ENCODE assay signal across 31 cellular contexts in genomic region chr15:41485226-41485625, GRCh38. TPM values are rescaled to one million over a fixed set of nuclear protein-coding genes. Genes with fewer than 3 reads are reported as not detected.
"Had no signal": no experiment of that assay in that cellular context is flagged by ENCODE, and none has a peak within 500 bp of the region (broad histone marks: within the 10 kb centered on the region; RNA-seq: fewer than 3 reads in every experiment).

No MANE protein-coding gene starts in this region.

- FAIRE-seq: bronchial epithelial cell, RCC 7860 had no signal

- H3K4me3 ChIP-seq: SJCRH30, SK-N-MC had no signal

- DNase-seq: activated CD4-positive, alpha-beta T cell treated with anti-CD3 and anti-CD28 coated beads, Interleukin-2, amount 10 ng/mL, durations not matched to agents 24 days and 14 days; activated CD4-positive, alpha-beta T cell treated with anti-CD3 and anti-CD28 coated beads, Interleukin-2, amount 50 U/mL, for 4 hours; activated CD8-positive, alpha-beta T cell treated with anti-CD3 and anti-CD28 coated beads for 36 hours; activated gamma-delta T cell; activated naive CD4-positive, alpha-beta T cell treated with Interleukin-2 at 50 U/mL for 16 hours; activated T-cell treated with anti-CD3 and anti-CD28 coated beads, Interleukin-2, amount 50 U/mL, for 1 hour; anterior cingulate cortex; caudate nucleus; cerebellar nuclear complex; NCI-H1092 treated with DMSO at 0.1 percent for 48 hours; NCI-H1417; NCI-H146; NCI-H187; NCI-H2029 treated with DMSO at 0.1 percent for 48 hours; NCI-H2107; NCI-H2171; NCI-H510A; NCI-H526; NCI-H748 treated with DMSO at 0.1 percent for 48 hours; NK-92 treated with Interleukin-12 subunit alpha and Interleukin-12 subunit beta, amount 100 ng/mL, for 24 hours; PC-3; SHP77; SJCRH30; T1000; WERI-Rb-1 had no signal

- H3K4me3 Mint-ChIP-seq: activated CD4-positive, alpha-beta T cell treated with anti-CD3 and anti-CD28 coated beads, Interleukin-2, amount 10 ng/mL, durations not matched to agents 24 days and 14 days; activated CD8-positive, alpha-beta T cell treated with anti-CD3 and anti-CD28 coated beads for 36 hours; activated naive CD4-positive, alpha-beta T cell treated with anti-CD3 and anti-CD28 coated beads, Interleukin-2, amount 50 U/mL, for 24 hours; brain had no signal

- H3K27me3 ChIP-seq: SJCRH30 had no signal

- H3K27me3 Mint-ChIP-seq: activated naive CD4-positive, alpha-beta T cell treated with anti-CD3 and anti-CD28 coated beads, Interleukin-2, amount 50 U/mL, for 24 hours; brain had no signal

- H3K9me3 Mint-ChIP-seq: activated CD8-positive, alpha-beta T cell treated with anti-CD3 and anti-CD28 coated beads for 36 hours; activated naive CD4-positive, alpha-beta T cell treated with anti-CD3 and anti-CD28 coated beads, Interleukin-2, amount 50 U/mL, for 24 hours; brain had no signal

- H3K27ac Mint-ChIP-seq: activated CD4-positive, alpha-beta T cell treated with anti-CD3 and anti-CD28 coated beads, Interleukin-2, amount 10 ng/mL, durations not matched to agents 24 days and 14 days; activated CD8-positive, alpha-beta T cell treated with anti-CD3 and anti-CD28 coated beads for 36 hours; activated naive CD4-positive, alpha-beta T cell treated with anti-CD3 and anti-CD28 coated beads, Interleukin-2, amount 50 U/mL, for 24 hours; activated T-helper 2 cell treated with anti-CD3 and anti-CD28 coated beads, Interferon-gamma antibody, Interleukin-2, Interleukin-4, amounts not matched to agents 10 μg/mL and 5 μg/mL and 100 μg/mL, durations not matched to agents 14 hours and 24 hours and 36 hours; brain had no signal

- H3K27ac ChIP-seq: SJCRH30, SK-N-MC, WERI-Rb-1 had no signal

RNA-seq across cellular contexts. Expression of gene LTK, which starts 28.4 kb away (rescaled TPM):
- total RNA-seq: activated CD4-positive, alpha-beta T cell treated with anti-CD3 and anti-CD28 coated beads, Interleukin-2, amount 10 ng/mL, durations not matched to agents 24 days and 14 days; bronchial epithelial cell had no signal
